ENCODE assay signal across 8 cellular contexts in genomic region chr17:39981207-39982068, GRCh38. TPM values are rescaled to one million over a fixed set of nuclear protein-coding genes. Genes with fewer than 3 reads are reported as not detected.
DNase-seq lines count a peak whose midpoint lies in the region; FAIRE-seq and TF ChIP-seq lines count a peak whose summit lies in the region.

No MANE protein-coding gene starts in this region.

- peak overlapping the region; percentile 87 for H3K27ac ChIP-seq in endothelial cell of umbilical vein (ENCODE audit: insufficient read depth, low read depth, low read length)

- POLR2A ChIA-PET in endothelial cell of umbilical vein (lab: Charles Lee), result interaction anchor here (0.6 to 1.0 kb wide), 2 partner anchors 53 to 54 kb away, joined by 3 to 5 read pairs; partner anchors contain the start of genes LRRC3C and ORMDL3

- BruUV-seq in endothelial cell of umbilical vein (replicated peaks; lab: Mats Ljungman, UMichigan), result TSS peak; percentile 45

- H3K9ac ChIP-seq in endothelial cell of umbilical vein (replicated peaks; ENCODE audit: extremely low read depth, insufficient read depth, low read length), result peak overlapping the region; percentile 99

- H3K4me1 ChIP-seq in endothelial cell of umbilical vein (ENCODE audit: control insufficient read depth, extremely low read depth, insufficient read depth, low read length), result peaks cover 21% of the 10 kb centered on the region

- H3K4me1 Mint-ChIP-seq in nephron, result peaks cover 37% of the 10 kb centered on the region

- FAIRE-seq in GM12891 (lab: Jason Lieb, UNC), result no peak
- no peak for FAIRE-seq in endothelial cell of umbilical vein (lab: Jason Lieb, UNC)

- H3K4me2 ChIP-seq in endothelial cell of umbilical vein (ENCODE audit: insufficient read depth, low read length), result peak overlapping the region; percentile 98

- dilution Hi-C loops in endothelial cell of umbilical vein (cut with MboI; ENCODE audit: extremely low pct_ligation_motif_present, low sequenced_read_pairs), result no loop called here

- H3K27me3 Mint-ChIP-seq in nephron (ENCODE audit: low read depth), result no peaks in the 10 kb centered on the region

- peak in 1 of 2 donors; percentile 4 for TF ChIP-seq CTCF in endothelial cell of umbilical vein (IDR thresholded peaks at IDR 0.05; ENCODE audit: extremely low read depth in 1 of 2, insufficient read depth in 1 of 2, low read depth in 1 of 2, low read length in 2 of 2)
- TF ChIP-seq CTCF in nephron (IDR thresholded peaks at IDR 0.05; ENCODE audit: unreplicated experiment in 3 of 3), result no peak
- TF ChIP-seq CTCF in GM20000 (IDR thresholded peaks at IDR 0.05; ENCODE audit: extremely low read depth, missing control alignments), result no peak

- intact Hi-C loops in endothelial cell of umbilical vein (cut with micrococcal nuclease), result loop anchor here (2.0 kb wide), 2 partner anchors 45 to 55 kb away; partner anchors contain the start of genes LRRC3C and ORMDL3

- H3K36me3 ChIP-seq in endothelial cell of umbilical vein (ENCODE audit: control insufficient read depth in 2 of 2, extremely low read depth in 1 of 2, insufficient read depth in 2 of 2, low read length in 2 of 2), result peaks cover 11 to 16% of the 10 kb centered on the region in 2 experiments

- H3K4me3 ChIP-seq in endothelial cell of umbilical vein (replicated peaks in 1 of 3; ENCODE audit: insufficient read depth in 1 of 3, low read depth in 1 of 3, low read length in 3 of 3), result peak overlapping the region; percentile 84 to 100 (median 87)

- H3K4me3 Mint-ChIP-seq in nephron, result peak overlapping the region; percentile 85 to 89 (median 88)

- no peaks in the 10 kb centered on the region for H3K9me3 ChIP-seq in endothelial cell of umbilical vein (replicated peaks; ENCODE audit: control insufficient read depth, insufficient read depth, low read length)

- peaks cover 4 to 12% of the 10 kb centered on the region in 2 experiments for H3K27me3 ChIP-seq in endothelial cell of umbilical vein (ENCODE audit: control insufficient read depth in 2 of 2, insufficient read depth in 2 of 2, low read length in 2 of 2)

- H2AFZ ChIP-seq in endothelial cell of umbilical vein (ENCODE audit: low read depth, low read length), result peak overlapping the region; percentile 35

- H3K9me3 Mint-ChIP-seq in nephron, result no peaks in the 10 kb centered on the region

- H3K79me2 ChIP-seq in endothelial cell of umbilical vein (ENCODE audit: control insufficient read depth, insufficient read depth, low read length), result peaks cover 24% of the 10 kb centered on the region

- TF ChIP-seq POLR2A in GM12891 (IDR thresholded peaks at IDR 0.05; ENCODE audit: low read depth, low read length) (0 out of 2 replicates have a peak, but pooled peaks have one; percentile 9), endothelial cell of umbilical vein (IDR thresholded peaks at IDR 0.05; ENCODE audit: low read depth, low read length) (no peak)

- H4K20me1 ChIP-seq in endothelial cell of umbilical vein (replicated peaks; ENCODE audit: control insufficient read depth, extremely low read depth, insufficient read depth, low read length), result no peaks in the 10 kb centered on the region

- peak overlapping the region; percentile 89 to 95 (median 89) for H3K27ac Mint-ChIP-seq in nephron

- CTCF ChIA-PET in endothelial cell of umbilical vein (lab: Charles Lee), result interaction anchor here (0.6 to 7.2 kb wide), 20 partner anchors 16 to 746 kb away, joined by 3 to 108 read pairs (median 4); partner anchors contain the start of genes CSF3, MIEN1, ORMDL3 and WIPF2

- H3K36me3 Mint-ChIP-seq in nephron (ENCODE audit: low read depth), result peaks cover 20% of the 10 kb centered on the region

- no peaks in the 10 kb centered on the region for H3K9me1 ChIP-seq in endothelial cell of umbilical vein (replicated peaks; ENCODE audit: control insufficient read depth, extremely low read depth, insufficient read depth, low read length)

- no peak for DNase-seq in GM12891 (ENCODE audit: insufficient read length, low spot score)
- peak; percentile 40 for DNase-seq in OCI-M1 (lab: John Stamatoyannopoulos, UW)
- peak; percentile 26 for DNase-seq in endothelial cell of umbilical vein (ENCODE audit: low read depth, low spot score)
- DNase-seq in midbrain (lab: John Stamatoyannopoulos, UW), result no peak
- DNase-seq in GM20000 (ENCODE audit: low spot score), result no peak
- DNase-seq in stimulated activated CD4-positive, alpha-beta T cell treated with anti-CD3 and anti-CD28 coated beads, Interleukin-15, amount 100 ng/mL, for 24 hours, result no peak
- DNase-seq in cerebellar cortex (ENCODE audit: low spot score), result no peak

TF ChIP-seq in GM12891, 5 proteins besides CTCF, POLR2A, EP300 and RAD21:
- TF ChIP-seq PAX5 (IDR thresholded peaks at IDR 0.05; ENCODE audit: insufficient read depth, low read length, severe bottlenecking) (no peak), TAF1 (IDR thresholded peaks at IDR 0.05; ENCODE audit: low read depth, low read length) (no peak), SPI1 (IDR thresholded peaks at IDR 0.05; ENCODE audit: low read depth, low read length) (no peak), POU2F2 (IDR thresholded peaks at IDR 0.05; ENCODE audit: low read depth, low read length) (no peak), POLR2AphosphoS5 (IDR thresholded peaks at IDR 0.05; ENCODE audit: low read depth, low read length) (no peak)

TF ChIP-seq in endothelial cell of umbilical vein, 7 proteins besides CTCF, POLR2A, EP300 and RAD21:
- TF ChIP-seq MAX (IDR thresholded peaks at IDR 0.05; ENCODE audit: insufficient read depth, insufficient read length) (no peak), GATA2 (IDR thresholded peaks at IDR 0.05; ENCODE audit: insufficient read depth, insufficient read length, low read depth, low read length) (no peak)
TF ChIP-seq in endothelial cell of umbilical vein: peak in this region for 0.

RNA-seq across cellular contexts. Expression of gene PSMD3, which starts 0.8 kb away (rescaled TPM):
- polyA plus RNA-seq in GM12891 (2012; ENCODE audit: low read depth, missing spikeins), result 91.0 TPM
- total RNA-seq in endothelial cell of umbilical vein, result 136 and 142 TPM in 2 replicates
- 117 and 120 TPM in 2 replicates for polyA plus RNA-seq in endothelial cell of umbilical vein
- 118 and 139 TPM in 2 replicates for polyA plus RNA-seq in endothelial cell of umbilical vein (2011; cell fraction: cytosol; rRNA removed)
- polyA plus RNA-seq in endothelial cell of umbilical vein (2011; cell fraction: nucleus; rRNA removed), result 111 and 117 TPM in 2 replicates
- polyA plus RNA-seq in endothelial cell of umbilical vein (2012), result 136 and 166 TPM in 2 replicates
- polyA minus RNA-seq in endothelial cell of umbilical vein, result 106 and 111 TPM in 2 replicates
- 66.7 TPM for polyA minus RNA-seq in endothelial cell of umbilical vein (2011; cell fraction: cytosol; rRNA and poly(A)+ RNA removed)
- polyA minus RNA-seq in endothelial cell of umbilical vein (2011; cell fraction: nucleus; rRNA and poly(A)+ RNA removed), result 29.1 and 42.5 TPM in 2 replicates

RNA-seq across cellular contexts. Expression of gene GSDMA, which starts 18.6 kb away (rescaled TPM):
- not detected for polyA plus RNA-seq in GM12891 (2012; ENCODE audit: low read depth, missing spikeins)
- total RNA-seq in endothelial cell of umbilical vein, result not detected in 2 replicates
- not detected in 2 replicates for polyA plus RNA-seq in endothelial cell of umbilical vein
- polyA plus RNA-seq in endothelial cell of umbilical vein (2011; cell fraction: cytosol; rRNA removed), result not detected in 2 replicates
- polyA plus RNA-seq in endothelial cell of umbilical vein (2011; cell fraction: nucleus; rRNA removed), result not detected in 2 replicates
- not detected in 2 replicates for polyA plus RNA-seq in endothelial cell of umbilical vein (2012)
- polyA minus RNA-seq in endothelial cell of umbilical vein, result not detected in 2 replicates
- polyA minus RNA-seq in endothelial cell of umbilical vein (2011; cell fraction: cytosol; rRNA and poly(A)+ RNA removed), result not detected
- not detected in 2 replicates for polyA minus RNA-seq in endothelial cell of umbilical vein (2011; cell fraction: nucleus; rRNA and poly(A)+ RNA removed)

RNA-seq across cellular contexts. Expression of gene CSF3, which starts 33.8 kb away (rescaled TPM):
- polyA plus RNA-seq in GM12891 (2012; ENCODE audit: low read depth, missing spikeins), result 0.24 TPM
- total RNA-seq in endothelial cell of umbilical vein, result 2.4 and 2.9 TPM in 2 replicates
- polyA plus RNA-seq in endothelial cell of umbilical vein, result 0.80 and 1.0 TPM in 2 replicates
- polyA plus RNA-seq in endothelial cell of umbilical vein (2011; cell fraction: cytosol; rRNA removed), result 0.96 and 1.5 TPM in 2 replicates
- polyA plus RNA-seq in endothelial cell of umbilical vein (2011; cell fraction: nucleus; rRNA removed), result 2.5 and 2.7 TPM in 2 replicates
- 1.6 and 3.1 TPM in 2 replicates for polyA plus RNA-seq in endothelial cell of umbilical vein (2012)
- 0.21 and 0.51 TPM in 2 replicates for polyA minus RNA-seq in endothelial cell of umbilical vein
- not detected for polyA minus RNA-seq in endothelial cell of umbilical vein (2011; cell fraction: cytosol; rRNA and poly(A)+ RNA removed)
- polyA minus RNA-seq in endothelial cell of umbilical vein (2011; cell fraction: nucleus; rRNA and poly(A)+ RNA removed), result 0.72 and 1.8 TPM in 2 replicates

RNA-seq across cellular contexts. Expression of gene LRRC3C, which starts 53.9 kb away (rescaled TPM):
- polyA plus RNA-seq in GM12891 (2012; ENCODE audit: low read depth, missing spikeins), result not detected
- total RNA-seq in endothelial cell of umbilical vein, result not detected in 2 replicates
- polyA plus RNA-seq in endothelial cell of umbilical vein, result not detected in 2 replicates
- not detected in 2 replicates for polyA plus RNA-seq in endothelial cell of umbilical vein (2011; cell fraction: cytosol; rRNA removed)
- not detected in 2 replicates for polyA plus RNA-seq in endothelial cell of umbilical vein (2011; cell fraction: nucleus; rRNA removed)
- polyA plus RNA-seq in endothelial cell of umbilical vein (2012), result not detected in 2 replicates
- polyA minus RNA-seq in endothelial cell of umbilical vein, result not detected in 2 replicates
- polyA minus RNA-seq in endothelial cell of umbilical vein (2011; cell fraction: cytosol; rRNA and poly(A)+ RNA removed), result not detected
- polyA minus RNA-seq in endothelial cell of umbilical vein (2011; cell fraction: nucleus; rRNA and poly(A)+ RNA removed), result not detected in 2 replicates

RNA-seq across cellular contexts. Expression of gene ORMDL3, which starts 54.0 kb away (rescaled TPM):
- polyA plus RNA-seq in GM12891 (2012; ENCODE audit: low read depth, missing spikeins), result 83.4 TPM
- total RNA-seq in endothelial cell of umbilical vein, result 26.7 and 29.8 TPM in 2 replicates
- polyA plus RNA-seq in endothelial cell of umbilical vein, result 49.8 and 53.4 TPM in 2 replicates
- 30.3 and 31.1 TPM in 2 replicates for polyA plus RNA-seq in endothelial cell of umbilical vein (2011; cell fraction: cytosol; rRNA removed)
- 31.1 and 56.9 TPM in 2 replicates for polyA plus RNA-seq in endothelial cell of umbilical vein (2011; cell fraction: nucleus; rRNA removed)
- 29.4 and 40.4 TPM in 2 replicates for polyA plus RNA-seq in endothelial cell of umbilical vein (2012)
- 58.5 and 67.5 TPM in 2 replicates for polyA minus RNA-seq in endothelial cell of umbilical vein
- 14.5 TPM for polyA minus RNA-seq in endothelial cell of umbilical vein (2011; cell fraction: cytosol; rRNA and poly(A)+ RNA removed)
- 17.8 and 21.3 TPM in 2 replicates for polyA minus RNA-seq in endothelial cell of umbilical vein (2011; cell fraction: nucleus; rRNA and poly(A)+ RNA removed)

Comparison
In these comparisons a context has a peak if more than half of its experiments do, and no peak if none do; other contexts are left out.
1. DNase-seq: peak in OCI-M1 (single experiment) and endothelial cell of umbilical vein (single experiment); none in GM12891 (single experiment), midbrain (single experiment), GM20000 (single experiment), stimulated activated CD4-positive, alpha-beta T cell treated with anti-CD3 and anti-CD28 coated beads, Interleukin-15, amount 100 ng/mL, for 24 hours (single experiment) and cerebellar cortex (single experiment).